ENCODE assay signal across 1 cellular context in the genomic region with DNA sequence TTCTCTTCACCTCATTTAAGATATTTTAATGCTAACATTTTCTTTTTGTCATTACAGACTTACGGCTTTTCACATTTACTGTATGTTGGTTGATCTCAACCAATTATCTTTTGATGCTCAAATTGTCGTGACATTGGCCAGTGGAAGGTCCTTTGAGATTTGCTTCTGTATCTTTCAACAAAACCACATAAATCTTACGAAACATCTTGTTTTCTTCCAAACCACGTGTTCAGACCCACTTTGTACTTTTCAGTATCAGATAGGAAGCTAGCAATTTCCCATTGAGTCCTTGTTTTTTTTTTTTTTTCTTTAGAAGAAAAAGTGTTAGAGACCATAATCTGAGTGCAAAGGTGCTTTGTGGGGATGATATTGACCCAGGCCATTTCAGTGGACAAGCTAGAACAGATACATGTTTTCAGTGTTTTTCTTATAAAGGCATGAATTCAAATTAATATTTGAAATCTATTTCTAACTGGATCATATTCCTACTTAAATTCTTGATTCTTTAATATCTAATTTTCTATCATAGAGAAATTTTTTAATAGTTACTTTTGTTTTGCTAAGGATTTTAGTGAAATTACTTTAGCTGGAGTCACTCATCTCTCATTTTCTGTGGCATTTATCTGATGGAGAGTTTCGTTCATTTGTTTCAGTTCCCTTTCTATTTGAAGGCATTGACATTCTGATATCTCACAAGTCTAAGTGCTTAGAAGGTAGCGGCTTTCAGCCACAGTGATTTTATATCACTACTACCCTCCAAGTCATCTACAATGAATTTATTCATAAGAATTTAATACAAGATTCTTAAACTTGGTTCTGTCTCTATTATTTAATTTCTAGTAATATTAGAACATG.
A peak's percentile ranks its signal among the peaks of the same experiment; 100 is the strongest.
TF ChIP-seq lines count a peak whose summit lies in the region.

No MANE protein-coding gene starts in this region.

TF ChIP-seq in GM12878, 131 proteins besides CTCF, POLR2A, EP300 and RAD21 (continued from another document):
- TF ChIP-seq DPF2 (IDR thresholded peaks at IDR 0.05) (peak; percentile 73), MEF2B (IDR thresholded peaks at IDR 0.05; ENCODE audit: partially characterized antibody, poor library complexity, severe bottlenecking) (peak; percentile 30), SMARCA5 (IDR thresholded peaks at IDR 0.05) (no peak), ZNF217 (IDR thresholded peaks at IDR 0.05) (no peak), BHLHE40 (IDR thresholded peaks at IDR 0.05; ENCODE audit: borderline replicate concordance in 1 of 2, low read depth in 2 of 2, low read length in 1 of 2) (peak; percentile 13 to 35; a peak in 1 of 4 replicates), ATF7 (IDR thresholded peaks at IDR 0.05; ENCODE audit: low read depth) (0 out of 2 replicates have a peak, but pooled peaks have one; percentile 33), RAD51 (IDR thresholded peaks at IDR 0.05) (peak; percentile 62), BACH1 (IDR thresholded peaks at IDR 0.05; ENCODE audit: borderline replicate concordance) (peak; percentile 36; the same call in 1 of the 2 replicates), FOXM1 (IDR thresholded peaks at IDR 0.05; ENCODE audit: low read depth, low read length) (peak; percentile 10; the same call in 1 of the 2 replicates), NFIC (IDR thresholded peaks at IDR 0.05; ENCODE audit: low read depth, low read length) (peak; percentile 76), ZNF24 (IDR thresholded peaks at IDR 0.05) (peak; percentile 90), IKZF1 (conservative IDR thresholded peaks at IDR 0.05) (peak; percentile 51), SP1 (IDR thresholded peaks at IDR 0.05; ENCODE audit: low read depth, low read length) (no peak), FOXK2 (IDR thresholded peaks at IDR 0.05) (no peak), CBX5 (IDR thresholded peaks at IDR 0.05; ENCODE audit: low read depth) (no peak), SPI1 (IDR thresholded peaks at IDR 0.05; ENCODE audit: borderline replicate concordance, insufficient read depth, low read depth, low read length) (peak; percentile 96), MEF2A (IDR thresholded peaks at IDR 0.05; ENCODE audit: insufficient read depth, low read depth, low read length) (no peak), JUNB (IDR thresholded peaks at IDR 0.05) (peak; percentile 33; the same call in 1 of the 2 replicates), CBX3 (IDR thresholded peaks at IDR 0.05; ENCODE audit: borderline replicate concordance, low read depth) (no peak), BMI1 (IDR thresholded peaks at IDR 0.05; ENCODE audit: borderline replicate concordance) (peak; percentile 31; the same call in 1 of the 2 replicates), HCFC1 (IDR thresholded peaks at IDR 0.05; ENCODE audit: low read length) (no peak), LARP7 (IDR thresholded peaks at IDR 0.05) (no peak), ZBED1 (IDR thresholded peaks at IDR 0.05; ENCODE audit: borderline replicate concordance) (peak; percentile 84; the same call in 1 of the 2 replicates), CREM (IDR thresholded peaks at IDR 0.05; ENCODE audit: low read depth) (peak; percentile 12; the same call in 1 of the 2 replicates), FOS (IDR thresholded peaks at IDR 0.05; ENCODE audit: borderline replicate concordance, extremely low read depth, insufficient read length) (no peak), IRF4 (IDR thresholded peaks at IDR 0.05; ENCODE audit: low read depth, low read length) (0 out of 2 replicates have a peak, but pooled peaks have one; percentile 82)
- TF ChIP-seq, protein P1, sequence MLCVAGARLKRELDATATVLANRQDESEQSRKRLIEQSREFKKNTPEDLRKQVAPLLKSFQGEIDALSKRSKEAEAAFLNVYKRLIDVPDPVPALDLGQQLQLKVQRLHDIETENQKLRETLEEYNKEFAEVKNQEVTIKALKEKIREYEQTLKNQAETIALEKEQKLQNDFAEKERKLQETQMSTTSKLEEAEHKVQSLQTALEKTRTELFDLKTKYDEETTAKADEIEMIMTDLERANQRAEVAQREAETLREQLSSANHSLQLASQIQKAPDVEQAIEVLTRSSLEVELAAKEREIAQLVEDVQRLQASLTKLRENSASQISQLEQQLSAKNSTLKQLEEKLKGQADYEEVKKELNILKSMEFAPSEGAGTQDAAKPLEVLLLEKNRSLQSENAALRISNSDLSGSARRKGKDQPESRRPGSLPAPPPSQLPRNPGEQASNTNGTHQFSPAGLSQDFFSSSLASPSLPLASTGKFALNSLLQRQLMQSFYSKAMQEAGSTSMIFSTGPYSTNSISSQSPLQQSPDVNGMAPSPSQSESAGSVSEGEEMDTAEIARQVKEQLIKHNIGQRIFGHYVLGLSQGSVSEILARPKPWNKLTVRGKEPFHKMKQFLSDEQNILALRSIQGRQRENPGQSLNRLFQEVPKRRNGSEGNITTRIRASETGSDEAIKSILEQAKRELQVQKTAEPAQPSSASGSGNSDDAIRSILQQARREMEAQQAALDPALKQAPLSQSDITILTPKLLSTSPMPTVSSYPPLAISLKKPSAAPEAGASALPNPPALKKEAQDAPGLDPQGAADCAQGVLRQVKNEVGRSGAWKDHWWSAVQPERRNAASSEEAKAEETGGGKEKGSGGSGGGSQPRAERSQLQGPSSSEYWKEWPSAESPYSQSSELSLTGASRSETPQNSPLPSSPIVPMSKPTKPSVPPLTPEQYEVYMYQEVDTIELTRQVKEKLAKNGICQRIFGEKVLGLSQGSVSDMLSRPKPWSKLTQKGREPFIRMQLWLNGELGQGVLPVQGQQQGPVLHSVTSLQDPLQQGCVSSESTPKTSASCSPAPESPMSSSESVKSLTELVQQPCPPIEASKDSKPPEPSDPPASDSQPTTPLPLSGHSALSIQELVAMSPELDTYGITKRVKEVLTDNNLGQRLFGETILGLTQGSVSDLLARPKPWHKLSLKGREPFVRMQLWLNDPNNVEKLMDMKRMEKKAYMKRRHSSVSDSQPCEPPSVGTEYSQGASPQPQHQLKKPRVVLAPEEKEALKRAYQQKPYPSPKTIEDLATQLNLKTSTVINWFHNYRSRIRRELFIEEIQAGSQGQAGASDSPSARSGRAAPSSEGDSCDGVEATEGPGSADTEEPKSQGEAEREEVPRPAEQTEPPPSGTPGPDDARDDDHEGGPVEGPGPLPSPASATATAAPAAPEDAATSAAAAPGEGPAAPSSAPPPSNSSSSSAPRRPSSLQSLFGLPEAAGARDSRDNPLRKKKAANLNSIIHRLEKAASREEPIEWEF (IDR thresholded peaks at IDR 0.05; ENCODE audit: insufficient replicate concordance, low read depth, low read length): no peak
- TF ChIP-seq, protein P2, sequence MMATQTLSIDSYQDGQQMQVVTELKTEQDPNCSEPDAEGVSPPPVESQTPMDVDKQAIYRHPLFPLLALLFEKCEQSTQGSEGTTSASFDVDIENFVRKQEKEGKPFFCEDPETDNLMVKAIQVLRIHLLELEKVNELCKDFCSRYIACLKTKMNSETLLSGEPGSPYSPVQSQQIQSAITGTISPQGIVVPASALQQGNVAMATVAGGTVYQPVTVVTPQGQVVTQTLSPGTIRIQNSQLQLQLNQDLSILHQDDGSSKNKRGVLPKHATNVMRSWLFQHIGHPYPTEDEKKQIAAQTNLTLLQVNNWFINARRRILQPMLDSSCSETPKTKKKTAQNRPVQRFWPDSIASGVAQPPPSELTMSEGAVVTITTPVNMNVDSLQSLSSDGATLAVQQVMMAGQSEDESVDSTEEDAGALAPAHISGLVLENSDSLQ (IDR thresholded peaks at IDR 0.05): peak; percentile 82
- TF ChIP-seq, protein P3, sequence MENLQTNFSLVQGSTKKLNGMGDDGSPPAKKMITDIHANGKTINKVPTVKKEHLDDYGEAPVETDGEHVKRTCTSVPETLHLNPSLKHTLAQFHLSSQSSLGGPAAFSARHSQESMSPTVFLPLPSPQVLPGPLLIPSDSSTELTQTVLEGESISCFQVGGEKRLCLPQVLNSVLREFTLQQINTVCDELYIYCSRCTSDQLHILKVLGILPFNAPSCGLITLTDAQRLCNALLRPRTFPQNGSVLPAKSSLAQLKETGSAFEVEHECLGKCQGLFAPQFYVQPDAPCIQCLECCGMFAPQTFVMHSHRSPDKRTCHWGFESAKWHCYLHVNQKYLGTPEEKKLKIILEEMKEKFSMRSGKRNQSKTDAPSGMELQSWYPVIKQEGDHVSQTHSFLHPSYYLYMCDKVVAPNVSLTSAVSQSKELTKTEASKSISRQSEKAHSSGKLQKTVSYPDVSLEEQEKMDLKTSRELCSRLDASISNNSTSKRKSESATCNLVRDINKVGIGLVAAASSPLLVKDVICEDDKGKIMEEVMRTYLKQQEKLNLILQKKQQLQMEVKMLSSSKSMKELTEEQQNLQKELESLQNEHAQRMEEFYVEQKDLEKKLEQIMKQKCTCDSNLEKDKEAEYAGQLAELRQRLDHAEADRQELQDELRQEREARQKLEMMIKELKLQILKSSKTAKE (IDR thresholded peaks at IDR 0.05; ENCODE audit: low read depth, poor library complexity, severe bottlenecking): peak; percentile 33
- TF ChIP-seq, protein P4, sequence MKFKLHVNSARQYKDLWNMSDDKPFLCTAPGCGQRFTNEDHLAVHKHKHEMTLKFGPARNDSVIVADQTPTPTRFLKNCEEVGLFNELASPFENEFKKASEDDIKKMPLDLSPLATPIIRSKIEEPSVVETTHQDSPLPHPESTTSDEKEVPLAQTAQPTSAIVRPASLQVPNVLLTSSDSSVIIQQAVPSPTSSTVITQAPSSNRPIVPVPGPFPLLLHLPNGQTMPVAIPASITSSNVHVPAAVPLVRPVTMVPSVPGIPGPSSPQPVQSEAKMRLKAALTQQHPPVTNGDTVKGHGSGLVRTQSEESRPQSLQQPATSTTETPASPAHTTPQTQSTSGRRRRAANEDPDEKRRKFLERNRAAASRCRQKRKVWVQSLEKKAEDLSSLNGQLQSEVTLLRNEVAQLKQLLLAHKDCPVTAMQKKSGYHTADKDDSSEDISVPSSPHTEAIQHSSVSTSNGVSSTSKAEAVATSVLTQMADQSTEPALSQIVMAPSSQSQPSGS (IDR thresholded peaks at IDR 0.05; ENCODE audit: low read length): peak; percentile 59; the same call in 1 of the 2 replicates
- TF ChIP-seq, protein P5, sequence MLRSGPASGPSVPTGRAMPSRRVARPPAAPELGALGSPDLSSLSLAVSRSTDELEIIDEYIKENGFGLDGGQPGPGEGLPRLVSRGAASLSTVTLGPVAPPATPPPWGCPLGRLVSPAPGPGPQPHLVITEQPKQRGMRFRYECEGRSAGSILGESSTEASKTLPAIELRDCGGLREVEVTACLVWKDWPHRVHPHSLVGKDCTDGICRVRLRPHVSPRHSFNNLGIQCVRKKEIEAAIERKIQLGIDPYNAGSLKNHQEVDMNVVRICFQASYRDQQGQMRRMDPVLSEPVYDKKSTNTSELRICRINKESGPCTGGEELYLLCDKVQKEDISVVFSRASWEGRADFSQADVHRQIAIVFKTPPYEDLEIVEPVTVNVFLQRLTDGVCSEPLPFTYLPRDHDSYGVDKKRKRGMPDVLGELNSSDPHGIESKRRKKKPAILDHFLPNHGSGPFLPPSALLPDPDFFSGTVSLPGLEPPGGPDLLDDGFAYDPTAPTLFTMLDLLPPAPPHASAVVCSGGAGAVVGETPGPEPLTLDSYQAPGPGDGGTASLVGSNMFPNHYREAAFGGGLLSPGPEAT (IDR thresholded peaks at IDR 0.05; ENCODE audit: low read depth): 0 out of 2 replicates have a peak, but pooled peaks have one; percentile 67
- TF ChIP-seq, protein P6, sequence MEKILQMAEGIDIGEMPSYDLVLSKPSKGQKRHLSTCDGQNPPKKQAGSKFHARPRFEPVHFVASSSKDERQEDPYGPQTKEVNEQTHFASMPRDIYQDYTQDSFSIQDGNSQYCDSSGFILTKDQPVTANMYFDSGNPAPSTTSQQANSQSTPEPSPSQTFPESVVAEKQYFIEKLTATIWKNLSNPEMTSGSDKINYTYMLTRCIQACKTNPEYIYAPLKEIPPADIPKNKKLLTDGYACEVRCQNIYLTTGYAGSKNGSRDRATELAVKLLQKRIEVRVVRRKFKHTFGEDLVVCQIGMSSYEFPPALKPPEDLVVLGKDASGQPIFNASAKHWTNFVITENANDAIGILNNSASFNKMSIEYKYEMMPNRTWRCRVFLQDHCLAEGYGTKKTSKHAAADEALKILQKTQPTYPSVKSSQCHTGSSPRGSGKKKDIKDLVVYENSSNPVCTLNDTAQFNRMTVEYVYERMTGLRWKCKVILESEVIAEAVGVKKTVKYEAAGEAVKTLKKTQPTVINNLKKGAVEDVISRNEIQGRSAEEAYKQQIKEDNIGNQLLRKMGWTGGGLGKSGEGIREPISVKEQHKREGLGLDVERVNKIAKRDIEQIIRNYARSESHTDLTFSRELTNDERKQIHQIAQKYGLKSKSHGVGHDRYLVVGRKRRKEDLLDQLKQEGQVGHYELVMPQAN (conservative IDR thresholded peaks at IDR 0.05): no peak
- TF ChIP-seq, protein P7, sequence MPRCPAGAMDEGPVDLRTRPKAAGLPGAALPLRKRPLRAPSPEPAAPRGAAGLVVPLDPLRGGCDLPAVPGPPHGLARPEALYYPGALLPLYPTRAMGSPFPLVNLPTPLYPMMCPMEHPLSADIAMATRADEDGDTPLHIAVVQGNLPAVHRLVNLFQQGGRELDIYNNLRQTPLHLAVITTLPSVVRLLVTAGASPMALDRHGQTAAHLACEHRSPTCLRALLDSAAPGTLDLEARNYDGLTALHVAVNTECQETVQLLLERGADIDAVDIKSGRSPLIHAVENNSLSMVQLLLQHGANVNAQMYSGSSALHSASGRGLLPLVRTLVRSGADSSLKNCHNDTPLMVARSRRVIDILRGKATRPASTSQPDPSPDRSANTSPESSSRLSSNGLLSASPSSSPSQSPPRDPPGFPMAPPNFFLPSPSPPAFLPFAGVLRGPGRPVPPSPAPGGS (IDR thresholded peaks at IDR 0.05; ENCODE audit: borderline replicate concordance, insufficient read depth, low read depth, low read length, poor library complexity, severe bottlenecking): no peak
